In the genomic region with DNA sequence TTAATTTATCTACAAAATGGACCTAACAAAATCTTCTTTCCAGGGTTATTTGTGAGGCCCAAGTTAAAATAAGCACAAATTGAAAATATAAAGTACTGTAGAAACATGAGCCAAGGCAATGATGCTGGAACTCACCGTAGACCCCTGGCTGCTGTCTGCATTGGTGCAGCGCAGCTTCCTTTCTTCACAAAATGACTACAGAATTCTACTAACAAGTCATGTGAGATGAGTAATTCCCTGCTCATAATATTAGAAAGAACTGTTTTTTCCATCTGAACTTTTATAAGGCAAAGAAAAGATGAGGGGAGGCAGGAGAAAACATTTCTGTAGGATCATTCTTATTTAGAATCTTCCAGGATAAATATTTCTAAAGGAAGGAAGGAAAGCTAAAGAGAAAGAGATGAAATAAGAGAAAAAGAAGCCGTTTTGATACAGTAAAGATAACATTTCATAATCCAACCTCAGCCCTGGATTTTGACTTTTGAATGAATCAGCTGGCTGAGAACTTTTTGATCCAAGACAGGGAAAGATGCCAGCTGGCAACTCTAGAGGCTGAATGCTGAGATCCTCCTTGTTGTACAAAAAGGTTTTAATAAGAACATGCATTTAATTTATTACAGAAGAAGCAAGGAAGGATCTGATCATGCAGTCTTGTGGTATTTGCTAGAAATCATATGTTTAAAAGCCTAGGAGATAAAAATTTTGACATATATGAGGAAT, we compare ENCODE assay signal across 14 cellular contexts.
DNase-seq lines count a peak whose midpoint lies in the region; ATAC-seq and TF ChIP-seq lines count a peak whose summit lies in the region.
"Had no signal": no experiment of that assay in that cellular context is flagged by ENCODE, and none has a peak within 500 bp of the region (broad histone marks: within the 10 kb centered on the region; RNA-seq: fewer than 3 reads in every experiment).

No MANE protein-coding gene starts in this region.

- H3K9me3 ChIP-seq in DND-41 (ENCODE audit: insufficient read depth, low read length, severe bottlenecking), result no peaks in the 10 kb centered on the region
- H3K9me3 ChIP-seq: thoracic aorta had no signal

- CTCF ChIA-PET in RWPE1 (lab: Yijun Ruan, JAX), result no interaction called here

- H3K79me2 ChIP-seq in DND-41 (ENCODE audit: insufficient read depth, low read length), result no peaks in the 10 kb centered on the region
- H3K79me2 ChIP-seq: parathyroid adenoma had no signal

- TF ChIP-seq CTCF in DND-41 (IDR thresholded peaks at IDR 0.05; ENCODE audit: borderline replicate concordance, extremely low read depth, low read length, poor library complexity, severe bottlenecking), result peak; percentile 10
- TF ChIP-seq CTCF in RWPE1 (conservative IDR thresholded peaks at IDR 0.05; ENCODE audit: low read depth), result no peak

- H3K4me2 ChIP-seq in DND-41 (ENCODE audit: insufficient read depth, low read length), result no peak overlapping the region

- no peak for ATAC-seq in DND-41 (ENCODE audit: insufficient read depth, low read depth)

- no peak overlapping the region for H3K4me3 ChIP-seq in DND-41 (ENCODE audit: low read depth in 1 of 2, low read length in 2 of 2)
- H3K4me3 ChIP-seq: left ventricle myocardium inferior, thoracic aorta had no signal

- POLR2A ChIA-PET in RWPE1 (lab: Yijun Ruan, JAX; ENCODE audit: low non-redundant PET), result no interaction called here

- no peaks in the 10 kb centered on the region for H3K36me3 ChIP-seq in DND-41 (ENCODE audit: insufficient read depth, low read length)
- H3K36me3 ChIP-seq: left ventricle myocardium inferior, thoracic aorta had no signal

- H3K27me3 ChIP-seq in DND-41 (ENCODE audit: insufficient read depth, low read length, poor library complexity), result no peaks in the 10 kb centered on the region

- no peaks in the 10 kb centered on the region for H3K4me1 ChIP-seq in DND-41 (ENCODE audit: insufficient read depth, low read length)
- H3K4me1 ChIP-seq: left ventricle myocardium inferior, parathyroid adenoma had no signal

- no peaks in the 10 kb centered on the region for H4K20me1 ChIP-seq in DND-41 (ENCODE audit: insufficient read depth, low read length)

- no peak overlapping the region for H2AFZ ChIP-seq in DND-41 (ENCODE audit: low read depth, low read length)
- H2AFZ ChIP-seq: parathyroid adenoma had no signal

- H3K27ac ChIP-seq in DND-41 (ENCODE audit: low read length) (no peak overlapping the region), RWPE1 (no peak overlapping the region)
- H3K27ac ChIP-seq: left ventricle myocardium inferior, parathyroid adenoma, thoracic aorta had no signal

- DNase-seq in DND-41 (no peak), RWPE1 (ENCODE audit: low spot score) (peak; percentile 0), fibroblast of gingiva (ENCODE audit: low read depth) (peak; percentile 54), non-pigmented ciliary epithelial cell (ENCODE audit: low read depth) (peak; percentile 49), NCI-H345 (lab: John Stamatoyannopoulos, UW) (no peak), DMS153 treated with DMSO at 0.1 percent for 48 hours (lab: John Stamatoyannopoulos, UW; ENCODE audit: unreplicated experiment) (no peak)
- no peak for DNase-seq in activated CD8-positive, alpha-beta memory T cell treated with anti-CD3 and anti-CD28 coated beads for 24 hours
- DNase-seq in stimulated activated naive CD4-positive, alpha-beta T cell (lab: John Stamatoyannopoulos, UW), result no peak
- DNase-seq: CD4-positive, alpha-beta T cell; erythroblast; left ventricle myocardium inferior; NCI-H1092 treated with DMSO at 0.1 percent for 48 hours had no signal

- H3K9ac ChIP-seq in DND-41 (ENCODE audit: low read depth, low read length), result no peak overlapping the region
- H3K9ac ChIP-seq: parathyroid adenoma had no signal

Comparison
In these comparisons a context has a peak if more than half of its experiments do, and no peak if none do; other contexts are left out.
1. DNase-seq: peak in RWPE1 (single experiment), fibroblast of gingiva (single experiment) and non-pigmented ciliary epithelial cell (single experiment); none in DND-41 (single experiment), activated CD8-positive, alpha-beta memory T cell treated with anti-CD3 and anti-CD28 coated beads for 24 hours (single experiment), NCI-H345 (single experiment), stimulated activated naive CD4-positive, alpha-beta T cell (0 of 6) and DMS153 treated with DMSO at 0.1 percent for 48 hours (single experiment).